Comparison of ENCODE assay signal across 10 cellular contexts in genomic region chr12:64039285-64039871, GRCh38.
DNase-seq lines count a peak whose midpoint lies in the region; ATAC-seq and TF ChIP-seq lines count a peak whose summit lies in the region.
"Had no signal": no experiment of that assay in that cellular context is flagged by ENCODE, and none has a peak within 500 bp of the region (broad histone marks: within the 10 kb centered on the region; RNA-seq: fewer than 3 reads in every experiment).

No MANE protein-coding gene starts in this region.

- TF ChIP-seq CTCF in mesothelial cell of epicardium (IDR thresholded peaks at IDR 0.05; ENCODE audit: unreplicated experiment) (no peak), RWPE1 (conservative IDR thresholded peaks at IDR 0.05; ENCODE audit: low read depth) (no peak)

- peaks cover 27% of the 10 kb centered on the region for H3K4me1 Mint-ChIP-seq in mesothelial cell of epicardium
- no peaks in the 10 kb centered on the region for H3K4me1 Mint-ChIP-seq in activated CD8-positive, alpha-beta memory T cell treated with anti-CD3 and anti-CD28 coated beads, Interleukin-2, amount 10 ng/mL, durations not matched to agents 7 days and 5 days
- H3K4me1 Mint-ChIP-seq: activated naive CD4-positive, alpha-beta T cell treated with anti-CD3 and anti-CD28 coated beads, Interleukin-2, amount 50 U/mL, for 24 hours had no signal

- H3K27ac ChIP-seq in RWPE1: no peak overlapping the region
- H3K27ac ChIP-seq: BLaER1 treated with 17β-estradiol and CSF1 and Interleukin-3, amounts not matched to agents 10 nM and 100 nM had no signal

- H3K27ac Mint-ChIP-seq in mesothelial cell of epicardium: peak overlapping the region; percentile 64
- no peak overlapping the region for H3K27ac Mint-ChIP-seq in activated CD8-positive, alpha-beta memory T cell treated with anti-CD3 and anti-CD28 coated beads, Interleukin-2, amount 10 ng/mL, durations not matched to agents 7 days and 5 days
- H3K27ac Mint-ChIP-seq: activated naive CD4-positive, alpha-beta T cell treated with anti-CD3 and anti-CD28 coated beads, Interleukin-2, amount 50 U/mL, for 24 hours had no signal

- CTCF ChIA-PET in activated CD8-positive, alpha-beta memory T cell treated with anti-CD3 and anti-CD28 coated beads, Interleukin-2, amount 10 ng/mL, durations not matched to agents 7 days and 5 days (lab: Charles Lee): interaction anchor here (0.6 kb wide), 1 partner anchor 691 kb away, joined by 3 read pairs; no protein-coding TSS in a partner anchor
- CTCF ChIA-PET in RWPE1 (lab: Yijun Ruan, JAX): no interaction called here

- H3K4me3 Mint-ChIP-seq in mesothelial cell of epicardium: no peak overlapping the region
- H3K4me3 Mint-ChIP-seq in activated CD8-positive, alpha-beta memory T cell treated with anti-CD3 and anti-CD28 coated beads, Interleukin-2, amount 10 ng/mL, durations not matched to agents 7 days and 5 days: no peak overlapping the region
- H3K4me3 Mint-ChIP-seq: activated naive CD4-positive, alpha-beta T cell treated with anti-CD3 and anti-CD28 coated beads, Interleukin-2, amount 50 U/mL, for 24 hours had no signal

- no peaks in the 10 kb centered on the region for H3K36me3 Mint-ChIP-seq in mesothelial cell of epicardium
- no peaks in the 10 kb centered on the region for H3K36me3 Mint-ChIP-seq in activated CD8-positive, alpha-beta memory T cell treated with anti-CD3 and anti-CD28 coated beads, Interleukin-2, amount 10 ng/mL, durations not matched to agents 7 days and 5 days
- H3K36me3 Mint-ChIP-seq: activated naive CD4-positive, alpha-beta T cell treated with anti-CD3 and anti-CD28 coated beads, Interleukin-2, amount 50 U/mL, for 24 hours had no signal

- POLR2A ChIA-PET in RWPE1 (lab: Yijun Ruan, JAX; ENCODE audit: low non-redundant PET): no interaction called here

- ATAC-seq in activated CD8-positive, alpha-beta memory T cell treated with anti-CD3 and anti-CD28 coated beads, Interleukin-2, amount 10 ng/mL, durations not matched to agents 7 days and 5 days: no peak
- ATAC-seq in GM19463 (IDR thresholded peaks at IDR 0.05; ENCODE audit: unreplicated experiment): no peak

- DNase-seq in AG08395 (ENCODE audit: low spot score): peak; percentile 30
- DNase-seq in NCI-H2081 (lab: John Stamatoyannopoulos, UW): peak; percentile 82 to 97
- DNase-seq in dermis microvascular lymphatic vessel endothelial cell (ENCODE audit: low read depth in 2 of 2): peak; percentile 61 to 79
- DNase-seq in mesothelial cell of epicardium (ENCODE audit: low spot score in 2 of 2, unreplicated experiment in 2 of 2): no peak
- DNase-seq in NOMO-1 treated with DMSO at 0.1 percent for 48 hours (lab: John Stamatoyannopoulos, UW; ENCODE audit: unreplicated experiment): no peak
- DNase-seq in activated CD8-positive, alpha-beta memory T cell treated with anti-CD3 and anti-CD28 coated beads, Interleukin-2, amount 10 ng/mL, durations not matched to agents 7 days and 5 days: no peak
- no peak for DNase-seq in RWPE1 (ENCODE audit: low spot score)

- no peaks in the 10 kb centered on the region for H3K27me3 Mint-ChIP-seq in mesothelial cell of epicardium (ENCODE audit: low read depth)
- no peaks in the 10 kb centered on the region for H3K27me3 Mint-ChIP-seq in activated CD8-positive, alpha-beta memory T cell treated with anti-CD3 and anti-CD28 coated beads, Interleukin-2, amount 10 ng/mL, durations not matched to agents 7 days and 5 days
- H3K27me3 Mint-ChIP-seq: activated naive CD4-positive, alpha-beta T cell treated with anti-CD3 and anti-CD28 coated beads, Interleukin-2, amount 50 U/mL, for 24 hours had no signal

- H3K9me3 Mint-ChIP-seq in mesothelial cell of epicardium: peaks cover 8% of the 10 kb centered on the region
- H3K9me3 Mint-ChIP-seq in activated CD8-positive, alpha-beta memory T cell treated with anti-CD3 and anti-CD28 coated beads, Interleukin-2, amount 10 ng/mL, durations not matched to agents 7 days and 5 days (ENCODE audit: low read depth): no peaks in the 10 kb centered on the region
- H3K9me3 Mint-ChIP-seq: activated naive CD4-positive, alpha-beta T cell treated with anti-CD3 and anti-CD28 coated beads, Interleukin-2, amount 50 U/mL, for 24 hours had no signal

Comparison
In these comparisons a context has a peak if more than half of its experiments do, and no peak if none do; other contexts are left out.
1. DNase-seq: peak in AG08395 (single experiment), NCI-H2081 (2 of 2) and dermis microvascular lymphatic vessel endothelial cell (2 of 2); none in mesothelial cell of epicardium (0 of 2), NOMO-1 treated with DMSO at 0.1 percent for 48 hours (single experiment), activated CD8-positive, alpha-beta memory T cell treated with anti-CD3 and anti-CD28 coated beads, Interleukin-2, amount 10 ng/mL, durations not matched to agents 7 days and 5 days (single experiment) and RWPE1 (single experiment).